In genomic region chr1:54574158-54574778, GRCh38 we compare ENCODE assay signal across 23 cellular contexts. TPM values are rescaled to one million over a fixed set of nuclear protein-coding genes. Genes with fewer than 3 reads are reported as not detected.
"Had no signal": no experiment of that assay in that cellular context is flagged by ENCODE, and none has a peak within 500 bp of the region (broad histone marks: within the 10 kb centered on the region; RNA-seq: fewer than 3 reads in every experiment).

No MANE protein-coding gene starts in this region.

- H3K4me3 Mint-ChIP-seq: activated B cell treated with CpG ODN at 0.5 μM for 24 hours; activated naive CD8-positive, alpha-beta T cell treated with anti-CD3 and anti-CD28 coated beads for 36 hours; activated T-cell treated with anti-CD3 and anti-CD28 coated beads, Interleukin-2, amount 50 U/mL, for 72 hours; brain; mesothelial cell of epicardium; neural crest cell had no signal

- H3K36me3 Mint-ChIP-seq: activated naive CD8-positive, alpha-beta T cell treated with anti-CD3 and anti-CD28 coated beads for 36 hours; brain had no signal

- H3K27ac Mint-ChIP-seq: activated B cell treated with CpG ODN at 0.5 μM for 24 hours; activated naive CD8-positive, alpha-beta T cell treated with anti-CD3 and anti-CD28 coated beads for 36 hours; activated T-cell treated with anti-CD3 and anti-CD28 coated beads, Interleukin-2, amount 50 U/mL, for 72 hours; mesothelial cell of epicardium had no signal

- H3K27ac ChIP-seq: lower lobe of right lung, pancreas, stomach, thoracic aorta, upper lobe of right lung had no signal

- H3K27me3 Mint-ChIP-seq: activated naive CD8-positive, alpha-beta T cell treated with anti-CD3 and anti-CD28 coated beads for 36 hours had no signal

- DNase-seq: activated B cell treated with CpG ODN at 0.5 μM for 24 hours; activated CD4-positive, alpha-beta T cell treated with anti-CD3 and anti-CD28 coated beads for 48 hours; activated CD8-positive, alpha-beta memory T cell treated with anti-CD3 and anti-CD28 coated beads, Interleukin-2, amount 50 U/mL, for 48 hours; activated gamma-delta T cell treated with Interleukin-2 at 50 U/mL for 16 hours; activated naive CD8-positive, alpha-beta T cell treated with anti-CD3 and anti-CD28 coated beads for 36 hours; activated T-cell treated with anti-CD3 and anti-CD28 coated beads, Interleukin-2, amount 50 U/mL, for 72 hours; amygdala; cortex of kidney; effector CD4-positive, alpha-beta T cell; lower lobe of right lung; pancreas; stomach; SW 1271; upper lobe of right lung had no signal

- H3K4me1 Mint-ChIP-seq: activated B cell treated with CpG ODN at 0.5 μM for 24 hours; activated naive CD8-positive, alpha-beta T cell treated with anti-CD3 and anti-CD28 coated beads for 36 hours had no signal

- H3K9me3 Mint-ChIP-seq: activated B cell treated with CpG ODN at 0.5 μM for 24 hours; activated naive CD8-positive, alpha-beta T cell treated with anti-CD3 and anti-CD28 coated beads for 36 hours; activated T-cell treated with anti-CD3 and anti-CD28 coated beads, Interleukin-2, amount 50 U/mL, for 72 hours; neural crest cell had no signal

- H3K4me3 ChIP-seq: esophagus muscularis mucosa, lower lobe of right lung, pancreas, smooth muscle cell, stomach, thoracic aorta, upper lobe of right lung had no signal

- H3K4me1 ChIP-seq: upper lobe of right lung had no signal

- H3K36me3 ChIP-seq: esophagus muscularis mucosa, lower lobe of right lung, pancreas, stomach, thoracic aorta, upper lobe of right lung had no signal

- H3K27me3 ChIP-seq: esophagus muscularis mucosa, pancreas, stomach, upper lobe of right lung had no signal

- H3K9me3 ChIP-seq: esophagus muscularis mucosa, lower lobe of right lung, pancreas, stomach, thoracic aorta, upper lobe of right lung had no signal

- ATAC-seq: activated T-cell treated with anti-CD3 and anti-CD28 coated beads, Interleukin-2, amount 50 U/mL, for 72 hours; lower lobe of right lung; pancreas; upper lobe of right lung had no signal

- H3K4me2 ChIP-seq: smooth muscle cell had no signal

- FAIRE-seq: pancreas, TTC549 had no signal

RNA-seq across cellular contexts. Expression of gene FAM151A, which starts 49.1 kb away (rescaled TPM):
- total RNA-seq: activated B cell treated with CpG ODN at 0.5 μM for 24 hours; activated naive CD8-positive, alpha-beta T cell treated with anti-CD3 and anti-CD28 coated beads for 36 hours; activated T-cell treated with anti-CD3 and anti-CD28 coated beads, Interleukin-2, amount 50 U/mL, for 72 hours; esophagus muscularis mucosa; lower lobe of right lung; mesothelial cell of epicardium; neural crest cell; renal cortical epithelial cell; smooth muscle cell; T-helper 2 cell treated with Interferon-gamma antibody and Interleukin-4, amounts not matched to agents 100 ng/mL and 5 ng/mL, for 36 hours; thoracic aorta; upper lobe of right lung had no signal
- polyA plus RNA-seq: smooth muscle cell had no signal
